ENCODE assay signal across 16 cellular contexts in genomic region chr15:68364028-68364659, GRCh38.
DNase-seq lines count a peak whose midpoint lies in the region; ATAC-seq and TF ChIP-seq lines count a peak whose summit lies in the region.
"Had no signal": no experiment of that assay in that cellular context is flagged by ENCODE, and none has a peak within 500 bp of the region (broad histone marks: within the 10 kb centered on the region; RNA-seq: fewer than 3 reads in every experiment).

No MANE protein-coding gene starts in this region.

- H3K4me3 ChIP-seq in right cardiac atrium (ENCODE audit: low read length) (no peak overlapping the region), gastrocnemius medialis (no peak overlapping the region)

- DNase-seq in Ammon's horn (ENCODE audit: low spot score) = peak; percentile 51
- peak in 29 of 61 donors; percentile 4 to 47 (median 18) for DNase-seq in caudate nucleus (lab: John Stamatoyannopoulos, UW)
- peak; percentile 80 to 92 (median 90) for DNase-seq in right cardiac atrium
- no peak for DNase-seq in gastrocnemius medialis
- no peak for DNase-seq in NCI-H1105 (lab: John Stamatoyannopoulos, UW)
- DNase-seq in central memory CD4-positive, alpha-beta T cell = no peak
- DNase-seq in activated naive CD8-positive, alpha-beta T cell treated with anti-CD3 and anti-CD28 coated beads for 36 hours = no peak
- DNase-seq: activated CD4-positive, alpha-beta T cell treated with anti-CD3 and anti-CD28 coated beads for 48 hours; activated T-cell treated with anti-CD3 and anti-CD28 coated beads, Interleukin-2, amount 50 U/mL, for 1 hour; DMS 273 treated with DMSO at 0.1 percent for 48 hours; NCI-H1092; NCI-H2171; NK-92 treated with Interleukin-12 subunit alpha and Interleukin-12 subunit beta, amount 100 ng/mL, for 24 hours; SIG-M5; T-helper 9 cell had no signal

- no peak overlapping the region for H3K4me3 Mint-ChIP-seq in activated naive CD8-positive, alpha-beta T cell treated with anti-CD3 and anti-CD28 coated beads for 36 hours

- H3K4me1 Mint-ChIP-seq in activated naive CD8-positive, alpha-beta T cell treated with anti-CD3 and anti-CD28 coated beads for 36 hours = peaks cover 5% of the 10 kb centered on the region

- H3K4me1 ChIP-seq in right cardiac atrium (ENCODE audit: control insufficient read depth, insufficient read depth, low read length) = peaks cover 36% of the 10 kb centered on the region
- peaks cover 44 to 52% of the 10 kb centered on the region in 2 donors for H3K4me1 ChIP-seq in gastrocnemius medialis

- 23% methylated on average over 7 of the region's 7 CpGs for WGBS in right cardiac atrium

- H3K36me3 Mint-ChIP-seq in activated naive CD8-positive, alpha-beta T cell treated with anti-CD3 and anti-CD28 coated beads for 36 hours = no peaks in the 10 kb centered on the region

- H3K27ac Mint-ChIP-seq in activated naive CD8-positive, alpha-beta T cell treated with anti-CD3 and anti-CD28 coated beads for 36 hours = no peak overlapping the region

- no peaks in the 10 kb centered on the region for H3K9me3 Mint-ChIP-seq in activated naive CD8-positive, alpha-beta T cell treated with anti-CD3 and anti-CD28 coated beads for 36 hours

- H3K9me3 ChIP-seq in right cardiac atrium (ENCODE audit: control insufficient read depth, low read length) (no peaks in the 10 kb centered on the region), gastrocnemius medialis (no peaks in the 10 kb centered on the region)

- TF ChIP-seq CTCF in gastrocnemius medialis (IDR thresholded peaks at IDR 0.05 in 4 of 5, conservative IDR thresholded peaks at IDR 0.05 in 1 of 5) = no peak

- peak; percentile 81 to 84 for ATAC-seq in right cardiac atrium
- peak; percentile 8 to 9 for ATAC-seq in gastrocnemius medialis
- ATAC-seq in GM18873 (IDR thresholded peaks at IDR 0.05; ENCODE audit: low FRiP score, unreplicated experiment) = no peak

- H3K36me3 ChIP-seq in gastrocnemius medialis = no peaks in the 10 kb centered on the region

- in situ Hi-C loops in gastrocnemius medialis (cut with MboI; ENCODE audit: low sequenced_read_pairs in 4 of 4) = no loop called here

- no peaks in the 10 kb centered on the region for H3K27me3 Mint-ChIP-seq in activated naive CD8-positive, alpha-beta T cell treated with anti-CD3 and anti-CD28 coated beads for 36 hours

- no peak for TF ChIP-seq POLR2A in gastrocnemius medialis (IDR thresholded peaks at IDR 0.05)

- H3K27me3 ChIP-seq in right cardiac atrium (ENCODE audit: control insufficient read depth, insufficient read depth) = no peaks in the 10 kb centered on the region
- H3K27me3 ChIP-seq in gastrocnemius medialis = no peaks in the 10 kb centered on the region

- H3K27ac ChIP-seq in caudate nucleus (ENCODE audit: low read depth, low read length) (peak overlapping the region; percentile 24), right cardiac atrium (ENCODE audit: low read length) (peak overlapping the region; percentile 85), gastrocnemius medialis (peak overlapping the region; percentile 58 to 67 (median 67))

- intact Hi-C loops in right cardiac atrium (cut with DNase I) = no loop called here
- intact Hi-C loops in gastrocnemius medialis (cut with DNase I; ENCODE audit: low total_unique reads) = no loop called here

Comparison
In these comparisons a context has a peak if more than half of its experiments do, and no peak if none do; other contexts are left out.
1. DNase-seq: peak in Ammon's horn (single experiment) and right cardiac atrium (3 of 3); none in gastrocnemius medialis (0 of 2), NCI-H1105 (single experiment), central memory CD4-positive, alpha-beta T cell (single experiment) and activated naive CD8-positive, alpha-beta T cell treated with anti-CD3 and anti-CD28 coated beads for 36 hours (single experiment).
2. H3K27ac ChIP-seq: peak in every context shown above with its lines; median percentile 85 in right cardiac atrium; 67 in gastrocnemius medialis; 24 in caudate nucleus.